Comparison of ENCODE assay signal across 10 cellular contexts in genomic region chr15:101243420-101243819, GRCh38. TPM values are rescaled to one million over a fixed set of nuclear protein-coding genes. Genes with fewer than 3 reads are reported as not detected.
DNase-seq lines count a peak whose midpoint lies in the region; ATAC-seq and TF ChIP-seq lines count a peak whose summit lies in the region.
"Had no signal": no experiment of that assay in that cellular context is flagged by ENCODE, and none has a peak within 500 bp of the region (broad histone marks: within the 10 kb centered on the region; RNA-seq: fewer than 3 reads in every experiment).

No MANE protein-coding gene starts in this region.

- no peak for ATAC-seq in CD4-positive, CD25-positive, alpha-beta regulatory T cell (ENCODE audit: low read depth in 2 of 2)
- no peak for ATAC-seq in activated naive CD8-positive, alpha-beta T cell treated with anti-CD3 and anti-CD28 coated beads, Interleukin-2, amount 50 U/mL, for 24 hours

- no peaks in the 10 kb centered on the region for H3K36me3 ChIP-seq in CD4-positive, CD25-positive, alpha-beta regulatory T cell (ENCODE audit: control insufficient read depth, insufficient read depth, low read length)

- peak overlapping the region; percentile 81 for H3K4me3 ChIP-seq in CD4-positive, CD25-positive, alpha-beta regulatory T cell (ENCODE audit: low read depth, low read length)

- DNase-seq in CD4-positive, CD25-positive, alpha-beta regulatory T cell = no peak
- DNase-seq in HFFc6 (no peak), nephron progenitor cell (no peak), NCI-H446 treated with DMSO at 0.1 percent for 48 hours (lab: John Stamatoyannopoulos, UW) (no peak), retina (no peak), GM03348 (ENCODE audit: low spot score) (no peak)
- DNase-seq in activated naive CD8-positive, alpha-beta T cell treated with anti-CD3 and anti-CD28 coated beads, Interleukin-2, amount 50 U/mL, for 24 hours = no peak
- DNase-seq in stimulated activated naive CD4-positive, alpha-beta T cell treated with Interleukin-2 at 50 U/mL for 16 hours (lab: John Stamatoyannopoulos, UW) = no peak
- DNase-seq: DMS53 had no signal

- peaks cover 55 to 98% (median 83%) of the 10 kb centered on the region in 4 donors for H3K4me1 Mint-ChIP-seq in CD4-positive, CD25-positive, alpha-beta regulatory T cell
- H3K4me1 Mint-ChIP-seq in HFFc6 (ENCODE audit: low read depth) (peaks cover 79% of the 10 kb centered on the region), nephron progenitor cell (peaks cover 62% of the 10 kb centered on the region)
- H3K4me1 Mint-ChIP-seq in activated naive CD8-positive, alpha-beta T cell treated with anti-CD3 and anti-CD28 coated beads, Interleukin-2, amount 50 U/mL, for 24 hours = peaks cover 98% of the 10 kb centered on the region

- no peak for TF ChIP-seq CTCF in HFFc6 (IDR thresholded peaks at IDR 0.05)
- no peak for TF ChIP-seq CTCF in nephron progenitor cell (IDR thresholded peaks at IDR 0.05)

- peak overlapping the region; percentile 66 to 89 (median 87) for H3K27ac Mint-ChIP-seq in CD4-positive, CD25-positive, alpha-beta regulatory T cell
- H3K27ac Mint-ChIP-seq in HFFc6 (peak overlapping the region; percentile 72), nephron progenitor cell (peak overlapping the region; percentile 8)
- peak overlapping the region; percentile 78 for H3K27ac Mint-ChIP-seq in activated naive CD8-positive, alpha-beta T cell treated with anti-CD3 and anti-CD28 coated beads, Interleukin-2, amount 50 U/mL, for 24 hours

- H3K4me3 Mint-ChIP-seq in CD4-positive, CD25-positive, alpha-beta regulatory T cell = peak overlapping the region; percentile 64 to 85 (median 79)
- H3K4me3 Mint-ChIP-seq in HFFc6 = 0 out of 2 replicates have a peak overlapping the region, but pooled peaks have one; percentile 4
- peak overlapping the region; percentile 58 for H3K4me3 Mint-ChIP-seq in activated naive CD8-positive, alpha-beta T cell treated with anti-CD3 and anti-CD28 coated beads, Interleukin-2, amount 50 U/mL, for 24 hours
- no peak overlapping the region for H3K4me3 Mint-ChIP-seq in nephron progenitor cell

- no peaks in the 10 kb centered on the region for H3K9me3 ChIP-seq in CD4-positive, CD25-positive, alpha-beta regulatory T cell (ENCODE audit: control insufficient read depth in 2 of 2, low read length in 2 of 2)
- H3K9me3 ChIP-seq: ascending aorta had no signal

- H3K9me3 Mint-ChIP-seq in CD4-positive, CD25-positive, alpha-beta regulatory T cell = no peaks in the 10 kb centered on the region
- H3K9me3 Mint-ChIP-seq in HFFc6 (no peaks in the 10 kb centered on the region), nephron progenitor cell (peaks cover 3% of the 10 kb centered on the region)
- H3K9me3 Mint-ChIP-seq in activated naive CD8-positive, alpha-beta T cell treated with anti-CD3 and anti-CD28 coated beads, Interleukin-2, amount 50 U/mL, for 24 hours = no peaks in the 10 kb centered on the region

- peaks cover 91% of the 10 kb centered on the region for H3K4me1 ChIP-seq in CD4-positive, CD25-positive, alpha-beta regulatory T cell (ENCODE audit: control insufficient read depth, insufficient read depth, low read length, poor library complexity, severe bottlenecking)

- no peaks in the 10 kb centered on the region for H3K27me3 Mint-ChIP-seq in CD4-positive, CD25-positive, alpha-beta regulatory T cell
- H3K27me3 Mint-ChIP-seq in HFFc6 (ENCODE audit: insufficient read depth) = no peaks in the 10 kb centered on the region; the same call in 1 of the 2 replicates
- no peaks in the 10 kb centered on the region for H3K27me3 Mint-ChIP-seq in activated naive CD8-positive, alpha-beta T cell treated with anti-CD3 and anti-CD28 coated beads, Interleukin-2, amount 50 U/mL, for 24 hours
- no peaks in the 10 kb centered on the region for H3K27me3 Mint-ChIP-seq in nephron progenitor cell (ENCODE audit: low read depth, poor library complexity)

- no peaks in the 10 kb centered on the region for H3K27me3 ChIP-seq in CD4-positive, CD25-positive, alpha-beta regulatory T cell (ENCODE audit: control insufficient read depth, insufficient read depth, low read length)
- H3K27me3 ChIP-seq: ascending aorta had no signal

- H3K27ac ChIP-seq in CD4-positive, CD25-positive, alpha-beta regulatory T cell (ENCODE audit: insufficient read depth, low read length, poor library complexity, severe bottlenecking) = peak overlapping the region; percentile 79

- no peaks in the 10 kb centered on the region for H3K36me3 Mint-ChIP-seq in CD4-positive, CD25-positive, alpha-beta regulatory T cell
- H3K36me3 Mint-ChIP-seq in HFFc6 (ENCODE audit: low read depth) (peaks cover 7% of the 10 kb centered on the region; the same call in 1 of the 2 replicates), nephron progenitor cell (ENCODE audit: low read depth) (peaks cover 52% of the 10 kb centered on the region)
- H3K36me3 Mint-ChIP-seq in activated naive CD8-positive, alpha-beta T cell treated with anti-CD3 and anti-CD28 coated beads, Interleukin-2, amount 50 U/mL, for 24 hours (ENCODE audit: low read depth) = peaks cover 44% of the 10 kb centered on the region

RNA-seq across cellular contexts. Expression of gene CHSY1, which starts 8.4 kb away (rescaled TPM):
- total RNA-seq in CD4-positive, CD25-positive, alpha-beta regulatory T cell = 24.8 TPM
- 1 to 10 TPM; 2.4 to 3.8 (median 2.6) TPM for polyA plus RNA-seq in CD4-positive, CD25-positive, alpha-beta regulatory T cell
- total RNA-seq in HFFc6 (2021; fragmentation: NEBNext Ultra II Directional; extraction: Animal tissue kit (Norgen Biotek cat#: 25700)) = 10 to 100 TPM; 29.2 to 44.2 (median 40.0) TPM

RNA-seq across cellular contexts. Expression of gene SELENOS, which starts 33.9 kb away (rescaled TPM):
- 32.3 TPM for total RNA-seq in CD4-positive, CD25-positive, alpha-beta regulatory T cell
- polyA plus RNA-seq in CD4-positive, CD25-positive, alpha-beta regulatory T cell = 10 to 100 TPM; 56.8 to 72.5 (median 60.0) TPM
- total RNA-seq in HFFc6 (2021; fragmentation: NEBNext Ultra II Directional; extraction: Animal tissue kit (Norgen Biotek cat#: 25700)) = 10 to 100 TPM; 73.1 to 83.1 (median 80.0) TPM

RNA-seq across cellular contexts. Expression of gene SNRPA1, which starts 51.6 kb away (rescaled TPM):
- 176 TPM for total RNA-seq in CD4-positive, CD25-positive, alpha-beta regulatory T cell
- 10 to 100 TPM; 67.0 to 85.2 (median 68.4) TPM for polyA plus RNA-seq in CD4-positive, CD25-positive, alpha-beta regulatory T cell
- 10 to 100 TPM; 54.9 to 78.8 (median 64.5) TPM for total RNA-seq in HFFc6 (2021; fragmentation: NEBNext Ultra II Directional; extraction: Animal tissue kit (Norgen Biotek cat#: 25700))

Comparison
In these comparisons a context has a peak if more than half of its experiments do, and no peak if none do; other contexts are left out.
1. H3K27ac Mint-ChIP-seq: peak in every context shown above with its lines; median percentile 87 in CD4-positive, CD25-positive, alpha-beta regulatory T cell; 78 in activated naive CD8-positive, alpha-beta T cell treated with anti-CD3 and anti-CD28 coated beads, Interleukin-2, amount 50 U/mL, for 24 hours; 72 in HFFc6; 8 in nephron progenitor cell.